In the genomic region with DNA sequence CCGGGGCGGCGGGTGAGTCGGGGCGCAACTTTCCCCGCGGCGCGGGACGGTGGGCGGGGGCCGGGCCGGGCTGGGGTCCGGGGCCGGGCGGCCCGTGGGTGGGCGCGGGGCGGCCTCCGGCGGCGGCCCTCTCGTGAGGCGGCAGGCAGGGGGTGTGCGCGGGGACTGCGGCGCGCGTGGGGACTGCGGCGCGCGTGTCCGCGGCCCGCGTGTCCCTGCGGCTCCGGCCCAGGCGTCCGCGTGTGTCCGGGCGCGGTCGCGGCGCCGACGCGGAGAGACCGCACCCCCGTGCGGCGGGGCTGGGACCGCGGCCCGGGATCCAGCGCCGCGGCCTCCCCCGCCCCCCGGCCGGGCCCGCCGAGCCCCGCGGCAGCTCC, we compare ENCODE assay signal across 8 cellular contexts. TPM values are rescaled to one million over a fixed set of nuclear protein-coding genes. Genes with fewer than 3 reads are reported as not detected.
A peak's percentile ranks its signal among the peaks of the same experiment; 100 is the strongest.
DNase-seq lines count a peak whose midpoint lies in the region; ATAC-seq and TF ChIP-seq lines count a peak whose summit lies in the region.

No MANE protein-coding gene starts in this region.

- H3K36me3 ChIP-seq in GM23248 (ENCODE audit: low read depth) (no peaks in the 10 kb centered on the region), SU-DHL-6 (ENCODE audit: low read length) (no peaks in the 10 kb centered on the region)

- no peak overlapping the region for H2AFZ ChIP-seq in GM23248
- H2AFZ ChIP-seq in SU-DHL-6 (ENCODE audit: low read depth, low read length, severe bottlenecking): no peak overlapping the region

- H3K27me3 ChIP-seq in GM23248 (replicated peaks; ENCODE audit: insufficient read depth) (no peaks in the 10 kb centered on the region), SU-DHL-6 (ENCODE audit: low read length) (no peaks in the 10 kb centered on the region)

- DNase-seq in AG08396 (ENCODE audit: low spot score): peak; percentile 74
- peak; percentile 56 for DNase-seq in GM23248
- peak; percentile 63 for DNase-seq in iPS-NIHi11 (ENCODE audit: low spot score)
- DNase-seq in NCI-H1417 treated with DMSO at 0.1 percent for 48 hours (lab: John Stamatoyannopoulos, UW): no peak
- DNase-seq in globus pallidus (ENCODE audit: low spot score): no peak

- H3K4me2 ChIP-seq in GM23248 (ENCODE audit: unreplicated experiment) (no peak overlapping the region), SU-DHL-6 (ENCODE audit: low read depth, low read length, poor library complexity, severe bottlenecking) (peak overlapping the region; percentile 36)

- peaks cover 4% of the 10 kb centered on the region; the same call in 1 of the 2 replicates for H4K20me1 ChIP-seq in GM23248 (ENCODE audit: insufficient read depth)
- H4K20me1 ChIP-seq in SU-DHL-6 (ENCODE audit: low read depth, low read length): no peaks in the 10 kb centered on the region

- H3K9me2 ChIP-seq in GM23248 (ENCODE audit: insufficient read depth): no peaks in the 10 kb centered on the region
- H3K9me2 ChIP-seq in SU-DHL-6 (replicated peaks; ENCODE audit: insufficient read depth, low read length): no peaks in the 10 kb centered on the region

- ATAC-seq in GM21360 (IDR thresholded peaks at IDR 0.05; ENCODE audit: unreplicated experiment) (no peak), HG03342 (IDR thresholded peaks at IDR 0.05; ENCODE audit: unreplicated experiment) (no peak)

- 2 to 4% methylated on average over 8 to 38 of the region's 70 CpGs for WGBS in GM23248 (ENCODE audit: low coverage in 1 of 2, low lambda C conversion rate in 2 of 2, missing lambda C conversion rate in 2 of 2), 2 experiments

- no peak for TF ChIP-seq CTCF in SU-DHL-6 (IDR thresholded peaks at IDR 0.05; ENCODE audit: insufficient read depth, low read length, poor library complexity, severe bottlenecking)

- H3K79me2 ChIP-seq in GM23248 (ENCODE audit: insufficient read depth) (peaks cover 48% of the 10 kb centered on the region), SU-DHL-6 (ENCODE audit: insufficient read depth, low read length) (no peaks in the 10 kb centered on the region)

- H3F3A ChIP-seq in GM23248 (ENCODE audit: insufficient read depth) (no peaks in the 10 kb centered on the region), SU-DHL-6 (ENCODE audit: insufficient read depth) (no peaks in the 10 kb centered on the region)

- in situ Hi-C loops in GM23248 (cut with MboI): no loop called here

- H3K4me1 ChIP-seq in GM23248 (ENCODE audit: insufficient read depth): peaks cover 11% of the 10 kb centered on the region

- no peak overlapping the region for H3K27ac ChIP-seq in GM23248
- H3K27ac ChIP-seq in SU-DHL-6 (ENCODE audit: low read depth, low read length): no peak overlapping the region

- no peaks in the 10 kb centered on the region for H3K9me3 ChIP-seq in GM23248 (ENCODE audit: low read depth)
- H3K9me3 ChIP-seq in SU-DHL-6 (ENCODE audit: insufficient read depth, low read length): no peaks in the 10 kb centered on the region

- H3K9ac ChIP-seq in GM23248 (peak overlapping the region; percentile 85), SU-DHL-6 (ENCODE audit: low read length) (peak overlapping the region; percentile 22; the same call in 1 of the 2 replicates)

- H3K4me3 ChIP-seq in GM23248 (peak overlapping the region; percentile 95), SU-DHL-6 (ENCODE audit: insufficient read depth, low read length, poor library complexity, severe bottlenecking) (peak overlapping the region; percentile 49)

RNA-seq across cellular contexts. Expression of gene PLXNA1, which starts 0.3 kb away (rescaled TPM):
- 84.7 and 86.1 TPM in 2 replicates for total RNA-seq in GM23248 (2014; rRNA removed; shearing (Covaris generic))
- 12.4 and 13.4 TPM in 2 replicates for polyA plus RNA-seq in GM23248 (2016; fragmentation: Nextera tagmentation; extraction: Ambion mirVana)

Comparison
In these comparisons a context has a peak if more than half of its experiments do, and no peak if none do; other contexts are left out.
1. DNase-seq: peak in AG08396 (single experiment), GM23248 (single experiment) and iPS-NIHi11 (single experiment); none in NCI-H1417 treated with DMSO at 0.1 percent for 48 hours (single experiment) and globus pallidus (single experiment).